In genomic region chr10:4511559-4511958, GRCh38 we compare ENCODE assay signal across 18 cellular contexts.
"Had no signal": no experiment of that assay in that cellular context is flagged by ENCODE, and none has a peak within 500 bp of the region (broad histone marks: within the 10 kb centered on the region; RNA-seq: fewer than 3 reads in every experiment).

No MANE protein-coding gene starts in this region.

- H3K4me1 ChIP-seq: prostate gland, right lobe of liver had no signal

- H3K27ac ChIP-seq: dorsolateral prefrontal cortex, prostate gland, right lobe of liver, spleen had no signal

- H3K36me3 ChIP-seq: esophagus squamous epithelium, prostate gland, right lobe of liver, spleen, tibial nerve had no signal

- DNase-seq: activated CD4-positive, alpha-beta T cell treated with anti-CD3 and anti-CD28 coated beads, Interleukin-2, amount 50 U/mL, for 4 hours; activated CD4-positive, CD25-positive, alpha-beta regulatory T cell treated with anti-CD3 and anti-CD28 coated beads, Interleukin-2, amount 50 U/mL, for 72 hours; activated effector memory CD4-positive, alpha-beta T cell treated with Interleukin-2 at 50 U/mL for 16 hours; activated naive CD8-positive, alpha-beta T cell treated with anti-CD3 and anti-CD28 coated beads for 36 hours; activated T-cell treated with anti-CD3 and anti-CD28 coated beads, Interleukin-2, amount 50 U/mL, for 1 hour; anterior cingulate cortex; dorsolateral prefrontal cortex; esophagus squamous epithelium; hippocampal formation; occipital lobe; right lobe of liver; spleen; stimulated activated CD4-positive, alpha-beta T cell treated with anti-CD3 and anti-CD28 coated beads, Interleukin-1b, Interleukin-23, amount 100 ng/mL, for 48 hours; stimulated activated naive B cell treated with anti-CD40 and anti-IgM and Interleukin-4, amounts not matched to agents 10 μg/mL and 1 μg/mL and 100 μg/mL, for 72 hours; T-helper 2 cell had no signal

- H3K9me3 ChIP-seq: esophagus squamous epithelium, prostate gland, right lobe of liver, spleen, tibial nerve had no signal

- FAIRE-seq: bronchial epithelial cell had no signal

- H3K4me3 ChIP-seq: dorsolateral prefrontal cortex, esophagus squamous epithelium, prostate gland, right lobe of liver, spleen, tibial nerve had no signal

- H3K27me3 ChIP-seq: esophagus squamous epithelium, right lobe of liver, spleen, tibial nerve had no signal
